In genomic region chr13:49320975-49321374, GRCh38 we compare ENCODE assay signal across 20 cellular contexts.
A peak's percentile ranks its signal among the peaks of the same experiment; 100 is the strongest.
DNase-seq lines count a peak whose midpoint lies in the region; ATAC-seq and TF ChIP-seq lines count a peak whose summit lies in the region.
"Had no signal": no experiment of that assay in that cellular context is flagged by ENCODE, and none has a peak within 500 bp of the region (broad histone marks: within the 10 kb centered on the region; RNA-seq: fewer than 3 reads in every experiment).

No MANE protein-coding gene starts in this region.

- H3K36me3 ChIP-seq in DND-41 (ENCODE audit: insufficient read depth, low read length) (no peaks in the 10 kb centered on the region), OCI-LY1 (ENCODE audit: insufficient read depth, low read length) (peaks cover 65% of the 10 kb centered on the region), tibial artery (peaks cover 0 to 23% (median 0%) of the 10 kb centered on the region in 3 donors)
- H3K36me3 ChIP-seq: SJSA1 had no signal

- H3K27me3 ChIP-seq in DND-41 (ENCODE audit: insufficient read depth, low read length, poor library complexity) = no peaks in the 10 kb centered on the region
- no peaks in the 10 kb centered on the region for H3K27me3 ChIP-seq in OCI-LY1 (ENCODE audit: insufficient read depth, low read length)
- H3K27me3 ChIP-seq in tibial artery = no peaks in the 10 kb centered on the region
- H3K27me3 ChIP-seq: SJSA1 had no signal

- no peaks in the 10 kb centered on the region for H3F3A ChIP-seq in OCI-LY1 (ENCODE audit: insufficient read depth, low read length)

- no peak overlapping the region for H2AFZ ChIP-seq in DND-41 (ENCODE audit: low read depth, low read length)
- no peak overlapping the region for H2AFZ ChIP-seq in OCI-LY1 (ENCODE audit: low read length)

- TF ChIP-seq CTCF in DND-41 (IDR thresholded peaks at IDR 0.05; ENCODE audit: borderline replicate concordance, extremely low read depth, low read length, poor library complexity, severe bottlenecking) = no peak
- TF ChIP-seq CTCF in OCI-LY1 (IDR thresholded peaks at IDR 0.05; ENCODE audit: low read length) = no peak
- TF ChIP-seq CTCF in fibroblast of villous mesenchyme (IDR thresholded peaks at IDR 0.05; ENCODE audit: insufficient read depth, low read depth, low read length) = no peak
- TF ChIP-seq CTCF in tibial artery (IDR thresholded peaks at IDR 0.05) = no peak

- H3K9me2 ChIP-seq in OCI-LY1 (ENCODE audit: low read depth, low read length) = no peaks in the 10 kb centered on the region

- H3K9me3 ChIP-seq in DND-41 (ENCODE audit: insufficient read depth, low read length, severe bottlenecking) = no peaks in the 10 kb centered on the region
- no peaks in the 10 kb centered on the region for H3K9me3 ChIP-seq in OCI-LY1 (ENCODE audit: low read length)
- no peaks in the 10 kb centered on the region for H3K9me3 ChIP-seq in tibial artery
- H3K9me3 ChIP-seq: SJSA1 had no signal

- H3K27ac ChIP-seq in DND-41 (ENCODE audit: low read length) (no peak overlapping the region), OCI-LY1 (ENCODE audit: low read depth, low read length, poor library complexity, severe bottlenecking) (peak overlapping the region; percentile 35), tibial artery (peak overlapping the region; percentile 1 to 53)
- H3K27ac ChIP-seq: C4-2B had no signal

- H4K20me1 ChIP-seq in DND-41 (ENCODE audit: insufficient read depth, low read length) (no peaks in the 10 kb centered on the region), OCI-LY1 (ENCODE audit: insufficient read depth, low read length) (no peaks in the 10 kb centered on the region)

- H3K79me2 ChIP-seq in DND-41 (ENCODE audit: insufficient read depth, low read length) (no peaks in the 10 kb centered on the region), OCI-LY1 (ENCODE audit: insufficient read depth, low read length) (no peaks in the 10 kb centered on the region)

- H3K4me2 ChIP-seq in DND-41 (ENCODE audit: insufficient read depth, low read length) (no peak overlapping the region), OCI-LY1 (ENCODE audit: low read length) (peak overlapping the region; percentile 11; the same call in 1 of the 2 replicates)

- DNase-seq in DND-41 (no peak), fibroblast of villous mesenchyme (ENCODE audit: low read depth) (peak; percentile 59), tibial artery (no peak), NCI-H226 (no peak)
- DNase-seq: EL, GF-D8, H9, HFFc6, NCI-H1105, NCI-H146, NCI-H2029, NCI-H345, NCI-H524, NCI-H82 had no signal

- H3K4me1 ChIP-seq in DND-41 (ENCODE audit: insufficient read depth, low read length) (no peaks in the 10 kb centered on the region), OCI-LY1 (ENCODE audit: insufficient read depth, low read length, severe bottlenecking) (peaks cover 20% of the 10 kb centered on the region), tibial artery (peaks cover 0 to 30% (median 10%) of the 10 kb centered on the region in 4 donors)

- intact Hi-C loops in tibial artery (cut with DNase I; ENCODE audit: low total_unique reads) = no loop called here

- ATAC-seq in DND-41 (ENCODE audit: insufficient read depth, low read depth) = peak; percentile 29; the same call in 1 of the 3 replicates
- ATAC-seq in HG03280 (IDR thresholded peaks at IDR 0.05; ENCODE audit: unreplicated experiment) = no peak
- no peak for ATAC-seq in GM19463 (IDR thresholded peaks at IDR 0.05; ENCODE audit: unreplicated experiment)
- ATAC-seq: Right ventricle myocardium inferior had no signal

- no peak overlapping the region for H3K9ac ChIP-seq in DND-41 (ENCODE audit: low read depth, low read length)
- H3K9ac ChIP-seq in OCI-LY1 (ENCODE audit: low read length) = no peak overlapping the region

- H3K4me3 ChIP-seq in DND-41 (ENCODE audit: low read depth in 1 of 2, low read length in 2 of 2) (no peak overlapping the region), OCI-LY1 (ENCODE audit: low read depth, low read length, poor library complexity, severe bottlenecking) (no peak overlapping the region), fibroblast of villous mesenchyme (ENCODE audit: low read depth, low read length) (no peak overlapping the region), tibial artery (no peak overlapping the region)
- H3K4me3 ChIP-seq: SJSA1 had no signal
